8 cellular contexts compared by ENCODE assay signal in the genomic region with DNA sequence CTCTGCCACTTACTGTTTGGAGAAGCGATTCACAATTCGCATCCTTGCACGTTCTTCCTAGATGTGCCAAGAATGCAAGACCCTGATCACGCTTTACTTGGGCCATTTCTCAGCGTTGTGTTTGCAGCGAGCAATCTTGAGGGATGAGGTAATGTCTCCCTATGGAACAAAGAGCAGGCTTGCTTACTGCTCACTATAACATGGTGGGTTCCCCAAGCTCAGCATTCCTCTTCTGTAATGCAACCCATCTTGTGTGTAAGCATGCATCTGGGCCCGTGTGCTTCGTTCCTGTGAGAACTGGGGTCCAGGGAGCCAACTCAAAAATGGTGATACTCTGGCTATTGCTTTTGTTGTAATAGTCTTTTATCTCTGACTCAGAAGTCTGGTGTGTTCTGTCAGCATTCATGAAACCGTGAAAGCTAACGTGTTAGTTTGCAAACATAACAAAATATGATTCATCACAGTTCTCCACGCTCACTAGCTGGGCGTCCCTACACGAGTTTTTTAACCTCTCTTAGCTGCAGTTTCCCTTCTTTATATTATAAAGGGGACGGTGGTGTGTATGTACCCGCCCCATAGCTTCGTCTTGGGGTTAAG. TPM values are rescaled to one million over a fixed set of nuclear protein-coding genes. Genes with fewer than 3 reads are reported as not detected.
DNase-seq lines count a peak whose midpoint lies in the region; ATAC-seq, FAIRE-seq and TF ChIP-seq lines count a peak whose summit lies in the region.

No MANE protein-coding gene starts in this region.

- H3K36me3 Mint-ChIP-seq in CD8-positive, alpha-beta memory T cell = peaks cover 0 to 17% (median 1%) of the 10 kb centered on the region in 3 donors
- no peaks in the 10 kb centered on the region for H3K36me3 Mint-ChIP-seq in T-helper 1 cell treated with Interleukin-12 subunit alpha and Interleukin-12 subunit beta and Interleukin-4 antibody, amounts not matched to agents 30 μg/mL and 1 μg/mL, for 36 hours (ENCODE audit: low read depth)
- peaks cover 5% of the 10 kb centered on the region for H3K36me3 Mint-ChIP-seq in nephron (ENCODE audit: low read depth)

- POLR2A ChIA-PET in CD8-positive, alpha-beta memory T cell (lab: Charles Lee) = interaction anchor here (0.6 to 1.7 kb wide), 14 partner anchors 10 to 1014 kb away, joined by 3 to 32 read pairs (median 4); a partner anchor contains a TSS
- POLR2A ChIA-PET in endothelial cell of umbilical vein (lab: Charles Lee) = interaction anchor here (0.7 to 1.2 kb wide), 3 partner anchors 29 to 397 kb away, joined by 3 to 9 read pairs (median 4); no protein-coding TSS in a partner anchor

- dilution Hi-C loops in endothelial cell of umbilical vein (cut with MboI; ENCODE audit: extremely low pct_ligation_motif_present, low sequenced_read_pairs) = no loop called here

- no peaks in the 10 kb centered on the region for H4K20me1 ChIP-seq in endothelial cell of umbilical vein (replicated peaks; ENCODE audit: control insufficient read depth, extremely low read depth, insufficient read depth, low read length)

- peak overlapping the region; percentile 96 for H3K9ac ChIP-seq in endothelial cell of umbilical vein (replicated peaks; ENCODE audit: extremely low read depth, insufficient read depth, low read length)

- peak overlapping the region; percentile 26 for H2AFZ ChIP-seq in endothelial cell of umbilical vein (ENCODE audit: low read depth, low read length)

- H3K4me1 Mint-ChIP-seq in CD8-positive, alpha-beta memory T cell = peaks cover 30 to 42% (median 34%) of the 10 kb centered on the region in 3 donors
- peaks cover 26% of the 10 kb centered on the region for H3K4me1 Mint-ChIP-seq in T-helper 1 cell treated with Interleukin-12 subunit alpha and Interleukin-12 subunit beta and Interleukin-4 antibody, amounts not matched to agents 30 μg/mL and 1 μg/mL, for 36 hours (ENCODE audit: low read depth)
- H3K4me1 Mint-ChIP-seq in nephron = peaks cover 12% of the 10 kb centered on the region

- peaks cover 18% of the 10 kb centered on the region for H3K4me1 ChIP-seq in CD8-positive, alpha-beta memory T cell (ENCODE audit: insufficient read depth, low read length)
- peaks cover 25% of the 10 kb centered on the region for H3K4me1 ChIP-seq in endothelial cell of umbilical vein (ENCODE audit: control insufficient read depth, extremely low read depth, insufficient read depth, low read length)

- peak overlapping the region; percentile 85 for H3K27ac ChIP-seq in CD8-positive, alpha-beta memory T cell (ENCODE audit: low read depth, low read length)
- peak overlapping the region; percentile 99 for H3K27ac ChIP-seq in endothelial cell of umbilical vein (ENCODE audit: insufficient read depth, low read depth, low read length)

- H3K27me3 ChIP-seq in CD8-positive, alpha-beta memory T cell (ENCODE audit: insufficient read depth, low read length, poor library complexity, severe bottlenecking) = no peaks in the 10 kb centered on the region
- H3K27me3 ChIP-seq in endothelial cell of umbilical vein (ENCODE audit: control insufficient read depth in 2 of 2, insufficient read depth in 2 of 2, low read length in 2 of 2) = no peaks in the 10 kb centered on the region

- CTCF ChIA-PET in CD8-positive, alpha-beta memory T cell (lab: Charles Lee) = interaction anchor here (0.8 to 5.3 kb wide), 19 partner anchors 9 to 766 kb away, joined by 3 to 77 read pairs (median 4); a partner anchor contains a TSS
- CTCF ChIA-PET in endothelial cell of umbilical vein (lab: Charles Lee) = interaction anchor here (0.6 to 11.8 kb wide), 20 partner anchors 18 to 765 kb away, joined by 3 to 325 read pairs (median 5); a partner anchor contains a TSS

- H3K9me1 ChIP-seq in endothelial cell of umbilical vein (replicated peaks; ENCODE audit: control insufficient read depth, extremely low read depth, insufficient read depth, low read length) = no peaks in the 10 kb centered on the region

- intact Hi-C loops in endothelial cell of umbilical vein (cut with micrococcal nuclease) = loop anchor here (1.0 to 5.0 kb wide), 6 partner anchors 67 to 541 kb away; a partner anchor contains a TSS

- TF ChIP-seq CTCF in endothelial cell of umbilical vein (IDR thresholded peaks at IDR 0.05; ENCODE audit: extremely low read depth in 1 of 2, insufficient read depth in 1 of 2, low read depth in 1 of 2, low read length in 2 of 2) (no peak), nephron (IDR thresholded peaks at IDR 0.05; ENCODE audit: unreplicated experiment in 3 of 3) (no peak)

- peak overlapping the region; percentile 51 for H3K4me3 ChIP-seq in CD8-positive, alpha-beta memory T cell (ENCODE audit: low read length)
- H3K4me3 ChIP-seq in endothelial cell of umbilical vein (replicated peaks in 1 of 3; ENCODE audit: insufficient read depth in 1 of 3, low read depth in 1 of 3, low read length in 3 of 3) = peak overlapping the region; percentile 65 to 90 (median 67)

- H3K4me2 ChIP-seq in endothelial cell of umbilical vein (ENCODE audit: insufficient read depth, low read length) = peak overlapping the region; percentile 96

- H3K4me3 Mint-ChIP-seq in CD8-positive, alpha-beta memory T cell = peak overlapping the region; percentile 87 to 100 (median 95)
- H3K4me3 Mint-ChIP-seq in T-helper 1 cell treated with Interleukin-12 subunit alpha and Interleukin-12 subunit beta and Interleukin-4 antibody, amounts not matched to agents 30 μg/mL and 1 μg/mL, for 36 hours = peak overlapping the region; percentile 81
- peak overlapping the region; percentile 90 to 97 (median 94) for H3K4me3 Mint-ChIP-seq in nephron

- H3K79me2 ChIP-seq in endothelial cell of umbilical vein (ENCODE audit: control insufficient read depth, insufficient read depth, low read length) = no peaks in the 10 kb centered on the region

- BruUV-seq in endothelial cell of umbilical vein (replicated peaks; lab: Mats Ljungman, UMichigan) = TSS peak; percentile 34

- peak; percentile 78 for FAIRE-seq in endothelial cell of umbilical vein (lab: Jason Lieb, UNC)

- no peak for DNase-seq in CD8-positive, alpha-beta memory T cell
- DNase-seq in endothelial cell of umbilical vein (ENCODE audit: low read depth, low spot score) (peak; percentile 90), mesenteric fat pad (ENCODE audit: low spot score) (no peak)
- no peak for DNase-seq in activated effector memory CD4-positive, alpha-beta T cell treated with anti-CD3 and anti-CD28 coated beads, Interleukin-2, amount 50 U/mL, for 16 hours

- peaks cover 0 to 4% (median 3%) of the 10 kb centered on the region in 5 donors for H3K9me3 Mint-ChIP-seq in CD8-positive, alpha-beta memory T cell
- no peaks in the 10 kb centered on the region for H3K9me3 Mint-ChIP-seq in T-helper 1 cell treated with Interleukin-12 subunit alpha and Interleukin-12 subunit beta and Interleukin-4 antibody, amounts not matched to agents 30 μg/mL and 1 μg/mL, for 36 hours
- peaks cover 6% of the 10 kb centered on the region for H3K9me3 Mint-ChIP-seq in nephron

- TF ChIP-seq POLR2A in endothelial cell of umbilical vein (IDR thresholded peaks at IDR 0.05; ENCODE audit: low read depth, low read length) = no peak

- no peaks in the 10 kb centered on the region for H3K36me3 ChIP-seq in CD8-positive, alpha-beta memory T cell (ENCODE audit: insufficient read depth, low read length)
- H3K36me3 ChIP-seq in endothelial cell of umbilical vein (ENCODE audit: control insufficient read depth in 2 of 2, extremely low read depth in 1 of 2, insufficient read depth in 2 of 2, low read length in 2 of 2) = no peaks in the 10 kb centered on the region

- H3K27ac Mint-ChIP-seq in CD8-positive, alpha-beta memory T cell = peak overlapping the region; percentile 76 to 100 (median 95)
- H3K27ac Mint-ChIP-seq in T-helper 1 cell treated with Interleukin-12 subunit alpha and Interleukin-12 subunit beta and Interleukin-4 antibody, amounts not matched to agents 30 μg/mL and 1 μg/mL, for 36 hours = peak overlapping the region; percentile 68
- H3K27ac Mint-ChIP-seq in nephron = peak overlapping the region; percentile 95 to 99 (median 96)

- no peaks in the 10 kb centered on the region for H3K9me3 ChIP-seq in CD8-positive, alpha-beta memory T cell (ENCODE audit: low read length)
- no peaks in the 10 kb centered on the region for H3K9me3 ChIP-seq in endothelial cell of umbilical vein (replicated peaks; ENCODE audit: control insufficient read depth, insufficient read depth, low read length)

- ATAC-seq in GM19025 (IDR thresholded peaks at IDR 0.05; ENCODE audit: low read depth, unreplicated experiment) (peak; percentile 2), HG03469 (IDR thresholded peaks at IDR 0.05; ENCODE audit: unreplicated experiment) (peak; percentile 1)

- H3K27me3 Mint-ChIP-seq in CD8-positive, alpha-beta memory T cell = peaks cover 0 to 10% of the 10 kb centered on the region in 2 donors
- H3K27me3 Mint-ChIP-seq in T-helper 1 cell treated with Interleukin-12 subunit alpha and Interleukin-12 subunit beta and Interleukin-4 antibody, amounts not matched to agents 30 μg/mL and 1 μg/mL, for 36 hours (ENCODE audit: low read depth) = peaks cover 10% of the 10 kb centered on the region
- peaks cover 11% of the 10 kb centered on the region for H3K27me3 Mint-ChIP-seq in nephron (ENCODE audit: low read depth)

TF ChIP-seq in endothelial cell of umbilical vein, 7 proteins besides CTCF, POLR2A, EP300 and RAD21 (continues in another document):
- TF ChIP-seq POLR2AphosphoS5 (IDR thresholded peaks at IDR 0.05; ENCODE audit: insufficient read depth, low read depth, low read length) (no peak), MYC (IDR thresholded peaks at IDR 0.05; ENCODE audit: low read depth, low read length) (no peak), GATA2 (IDR thresholded peaks at IDR 0.05; ENCODE audit: insufficient read depth, insufficient read length, low read depth, low read length) (no peak), FOS (IDR thresholded peaks at IDR 0.05; ENCODE audit: borderline replicate concordance, insufficient read depth, low read length) (peak; percentile 70), JUN (IDR thresholded peaks at IDR 0.05; ENCODE audit: borderline replicate concordance, insufficient read depth, insufficient read length, low read depth) (peak; percentile 65)
- TF ChIP-seq, protein P1, sequence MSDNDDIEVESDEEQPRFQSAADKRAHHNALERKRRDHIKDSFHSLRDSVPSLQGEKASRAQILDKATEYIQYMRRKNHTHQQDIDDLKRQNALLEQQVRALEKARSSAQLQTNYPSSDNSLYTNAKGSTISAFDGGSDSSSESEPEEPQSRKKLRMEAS (IDR thresholded peaks at IDR 0.05; ENCODE audit: insufficient read depth, insufficient read length) = no peak

RNA-seq across cellular contexts. Expression of a gene that starts 33.4 kb away (rescaled TPM):
- total RNA-seq in CD8-positive, alpha-beta memory T cell = 100 to 1,000 TPM; 100 to 109 TPM
- polyA plus RNA-seq in CD8-positive, alpha-beta memory T cell = 87.5 TPM
- 53.7 and 55.5 TPM in 2 replicates for total RNA-seq in endothelial cell of umbilical vein
- polyA plus RNA-seq in endothelial cell of umbilical vein = 3.9 and 8.0 TPM in 2 replicates
- 14.5 and 15.8 TPM in 2 replicates for polyA plus RNA-seq in endothelial cell of umbilical vein (2011; cell fraction: cytosol; rRNA removed)
- 35.5 and 42.6 TPM in 2 replicates for polyA plus RNA-seq in endothelial cell of umbilical vein (2011; cell fraction: nucleus; rRNA removed)
- 36.7 and 59.7 TPM in 2 replicates for polyA plus RNA-seq in endothelial cell of umbilical vein (2012)
- polyA minus RNA-seq in endothelial cell of umbilical vein = 11.1 and 24.2 TPM in 2 replicates
- polyA minus RNA-seq in endothelial cell of umbilical vein (2011; cell fraction: cytosol; rRNA and poly(A)+ RNA removed) = 8.5 TPM
- 22.3 and 25.3 TPM in 2 replicates for polyA minus RNA-seq in endothelial cell of umbilical vein (2011; cell fraction: nucleus; rRNA and poly(A)+ RNA removed)
- 58.3 TPM for total RNA-seq in mesenteric fat pad
